ENCODE assay signal across 8 cellular contexts in the genomic region with DNA sequence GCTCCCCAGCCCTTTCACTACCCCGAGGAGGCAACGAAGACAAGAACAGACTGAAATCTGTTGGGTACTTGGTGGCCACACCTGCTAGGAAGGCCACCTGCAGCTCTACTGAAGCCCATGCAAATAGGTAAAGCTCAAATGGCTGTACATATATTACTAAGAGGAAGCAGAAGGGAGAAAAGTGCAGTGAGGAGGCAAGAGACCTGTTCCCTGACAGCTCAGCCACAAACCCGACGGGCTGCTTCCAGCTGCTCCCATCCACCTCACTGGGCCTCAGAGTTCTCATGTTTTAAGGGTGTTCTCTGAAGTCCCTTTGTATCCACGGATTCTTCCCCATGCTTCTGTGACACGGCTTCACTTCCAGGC. TPM values are rescaled to one million over a fixed set of nuclear protein-coding genes. Genes with fewer than 3 reads are reported as not detected.
DNase-seq lines count a peak whose midpoint lies in the region; ATAC-seq lines count a peak whose summit lies in the region.

No MANE protein-coding gene starts in this region.

- no peaks in the 10 kb centered on the region for H3K9me3 ChIP-seq in SJCRH30 (replicated peaks)

- H2BK5ac ChIP-seq in mesendoderm (ENCODE audit: low read length) = no peak overlapping the region

- H3K4me1 ChIP-seq in SJCRH30 = peaks cover 66% of the 10 kb centered on the region
- peaks cover 23% of the 10 kb centered on the region for H3K4me1 ChIP-seq in mesendoderm (ENCODE audit: control insufficient read depth, low read depth, low read length)

- no peaks in the 10 kb centered on the region for H3K27me3 ChIP-seq in SJCRH30
- no peaks in the 10 kb centered on the region for H3K27me3 ChIP-seq in mesendoderm (ENCODE audit: insufficient read depth, low read length, poor library complexity)

- no peaks in the 10 kb centered on the region for H3K36me3 ChIP-seq in SJCRH30
- H3K36me3 ChIP-seq in mesendoderm (ENCODE audit: control insufficient read depth, insufficient read depth, low read length) = no peaks in the 10 kb centered on the region

- peak overlapping the region; percentile 49 for H3K9ac ChIP-seq in mesendoderm (ENCODE audit: low read length)

- H3K4me2 ChIP-seq in mesendoderm (ENCODE audit: low read length) = no peak overlapping the region

- no peak overlapping the region for H3K23ac ChIP-seq in mesendoderm (ENCODE audit: low read length)

- peak overlapping the region; percentile 77 for H3K56ac ChIP-seq in mesendoderm (ENCODE audit: low read length)

- H3K18ac ChIP-seq in mesendoderm (ENCODE audit: low read length) = peak overlapping the region; percentile 3

- peaks cover 41% of the 10 kb centered on the region for H3K79me2 ChIP-seq in mesendoderm (ENCODE audit: control insufficient read depth, insufficient read depth, low read length)

- H4K5ac ChIP-seq in mesendoderm (ENCODE audit: low read length) = no peak overlapping the region

- H4K8ac ChIP-seq in mesendoderm (ENCODE audit: low read depth, low read length) = no peak overlapping the region

- H3K79me1 ChIP-seq in mesendoderm (ENCODE audit: low read length) = peaks cover 16% of the 10 kb centered on the region

- H2AK5ac ChIP-seq in mesendoderm (ENCODE audit: low read length) = no peak overlapping the region

- H3K4ac ChIP-seq in mesendoderm (ENCODE audit: low read depth, low read length) = peak overlapping the region; percentile 28

- no peak overlapping the region for H2BK15ac ChIP-seq in mesendoderm (replicated peaks; ENCODE audit: low read depth)

- no peak overlapping the region for H2BK120ac ChIP-seq in mesendoderm (ENCODE audit: low read depth, low read length)

- WGBS in mesendoderm (ENCODE audit: extremely low coverage, insufficient coverage, low lambda C conversion rate) = no CpG with 5 or more reads among the region's 6 CpGs

- DNase-seq in SJCRH30 = peak; percentile 68 to 79
- no peak for DNase-seq in mesendoderm
- DNase-seq in NCI-H2196 treated with DMSO at 0.1 percent for 48 hours (lab: John Stamatoyannopoulos, UW; ENCODE audit: unreplicated experiment) = no peak
- no peak for DNase-seq in NK-92 (lab: John Stamatoyannopoulos, UW; ENCODE audit: unreplicated experiment)
- no peak for DNase-seq in SHP77 treated with DMSO at 0.1 percent for 48 hours (lab: John Stamatoyannopoulos, UW)
- no peak for DNase-seq in NCI-H446 (lab: John Stamatoyannopoulos, UW)

- H3K4me3 ChIP-seq in SJCRH30 = peak overlapping the region; percentile 39
- no peak overlapping the region for H3K4me3 ChIP-seq in mesendoderm (ENCODE audit: low read length)

- peak; percentile 92 for ATAC-seq in GM19324 (IDR thresholded peaks at IDR 0.05; ENCODE audit: low FRiP score, unreplicated experiment)
- ATAC-seq in HG03060 (IDR thresholded peaks at IDR 0.05; ENCODE audit: low read depth, unreplicated experiment) = peak; percentile 92

- H3K27ac ChIP-seq in SJCRH30 (peak overlapping the region; percentile 96), mesendoderm (ENCODE audit: low read depth, low read length) (peak overlapping the region; percentile 66)

RNA-seq across cellular contexts. Expression of a gene that starts 24.6 kb away (rescaled TPM):
- 28.4 and 28.8 TPM in 2 replicates for total RNA-seq in SJCRH30 (2014; rRNA removed; shearing (Covaris generic))
- polyA plus RNA-seq in mesendoderm (2013, experiment 1 of 2) = 39.3 TPM
- polyA plus RNA-seq in mesendoderm (2013, experiment 2 of 2) = 39.0 TPM

Comparison
In these comparisons a context has a peak if more than half of its experiments do, and no peak if none do; other contexts are left out.
1. DNase-seq: peak in SJCRH30 (2 of 2); none in mesendoderm (single experiment), NCI-H2196 treated with DMSO at 0.1 percent for 48 hours (single experiment), NK-92 (single experiment), SHP77 treated with DMSO at 0.1 percent for 48 hours (single experiment) and NCI-H446 (0 of 2).